ENCODE assay signal across 11 cellular contexts in the genomic region with DNA sequence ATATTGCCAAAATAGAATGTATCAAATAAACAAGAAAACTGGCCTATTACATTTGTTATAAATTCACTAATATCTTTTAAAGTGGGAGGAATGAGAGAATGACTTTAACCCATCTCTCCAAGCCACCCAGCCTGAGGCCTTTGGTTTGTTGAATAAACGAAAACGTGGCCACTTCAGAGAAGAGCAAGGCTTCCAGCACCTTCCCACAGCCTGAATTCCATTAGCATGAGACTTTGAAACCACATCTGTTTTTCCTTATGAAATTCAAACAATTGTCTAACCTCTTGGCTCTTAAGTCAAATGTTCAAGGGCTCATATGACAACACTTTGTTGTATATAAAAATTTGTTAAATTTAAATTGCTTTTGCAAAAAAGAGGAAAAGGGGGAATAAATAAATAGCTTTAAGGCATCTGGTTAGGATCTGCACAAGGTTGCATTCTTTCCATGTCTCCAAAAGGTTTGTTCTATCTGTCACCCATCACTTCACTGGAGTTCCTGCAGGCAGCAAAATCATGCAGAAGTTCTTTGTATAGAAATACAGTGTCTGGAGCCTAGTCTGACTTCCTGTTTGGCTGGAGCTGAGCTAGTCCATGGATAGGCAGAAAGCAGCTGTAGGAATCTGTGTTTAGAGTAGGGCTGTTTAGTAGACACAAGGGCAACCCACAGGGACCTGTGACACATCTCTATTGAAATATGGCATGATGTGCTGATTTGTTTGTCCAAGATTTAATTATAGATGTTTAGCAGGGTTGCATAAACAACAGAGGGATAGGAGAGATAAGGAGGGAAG.
DNase-seq lines count a peak whose midpoint lies in the region; FAIRE-seq and TF ChIP-seq lines count a peak whose summit lies in the region.
"Had no signal": no experiment of that assay in that cellular context is flagged by ENCODE, and none has a peak within 500 bp of the region (broad histone marks: within the 10 kb centered on the region; RNA-seq: fewer than 3 reads in every experiment).

No MANE protein-coding gene starts in this region.

- intact Hi-C loops in esophagus muscularis mucosa (cut with DNase I) (loop anchor here (2.0 to 10.0 kb wide), 2 partner anchors 53 to 509 kb away; no protein-coding TSS in a partner anchor), uterus (cut with DNase I; ENCODE audit: low total_unique reads) (no loop called here)

- DNase-seq in GDM1 (lab: John Stamatoyannopoulos, UW) (peak; percentile 8), RWPE1 (ENCODE audit: low spot score) (peak; percentile 17), esophagus muscularis mucosa (ENCODE audit: extremely low spot score) (no peak), frontal cortex (ENCODE audit: low spot score in 2 of 2) (no peak), NCI-H2227 (lab: John Stamatoyannopoulos, UW; ENCODE audit: unreplicated experiment) (no peak), NCI-H187 (lab: John Stamatoyannopoulos, UW) (no peak), uterus (no peak)
- DNase-seq: stimulated activated CD4-positive, alpha-beta T cell treated with anti-CD3 and anti-CD28 coated beads, Interleukin-4, amount 100 ng/mL, for 24 hours had no signal

- H3K9me3 ChIP-seq in esophagus muscularis mucosa: no peaks in the 10 kb centered on the region
- H3K9me3 ChIP-seq in uterus: no peaks in the 10 kb centered on the region
- H3K9me3 ChIP-seq: Peyer's patch had no signal

- TF ChIP-seq EP300 in esophagus muscularis mucosa (IDR thresholded peaks at IDR 0.05): no peak

- no peak overlapping the region for H3K9ac ChIP-seq in rectal smooth muscle tissue (ENCODE audit: low read length)

- POLR2A ChIA-PET in RWPE1 (lab: Yijun Ruan, JAX; ENCODE audit: low non-redundant PET): no interaction called here

- H3K27me3 ChIP-seq in esophagus muscularis mucosa (no peaks in the 10 kb centered on the region), rectal smooth muscle tissue (ENCODE audit: control insufficient read depth, insufficient read depth, low read length) (no peaks in the 10 kb centered on the region), uterus (no peaks in the 10 kb centered on the region)
- H3K27me3 ChIP-seq: Peyer's patch had no signal

- peaks cover 5 to 49% (median 46%) of the 10 kb centered on the region in 4 donors for H3K4me1 ChIP-seq in esophagus muscularis mucosa
- H3K4me1 ChIP-seq in rectal smooth muscle tissue (ENCODE audit: control insufficient read depth, insufficient read depth, low read length): peaks cover 19% of the 10 kb centered on the region
- H3K4me1 ChIP-seq in uterus: no peaks in the 10 kb centered on the region
- H3K4me1 ChIP-seq: Peyer's patch had no signal

- H3K36me3 ChIP-seq in esophagus muscularis mucosa: no peaks in the 10 kb centered on the region
- no peaks in the 10 kb centered on the region for H3K36me3 ChIP-seq in rectal smooth muscle tissue (ENCODE audit: control insufficient read depth, insufficient read depth, low read length)
- H3K36me3 ChIP-seq in uterus: no peaks in the 10 kb centered on the region
- H3K36me3 ChIP-seq: Peyer's patch had no signal

- no peak for TF ChIP-seq POLR2A in esophagus muscularis mucosa (IDR thresholded peaks at IDR 0.05; ENCODE audit: low read depth)
- no peak for TF ChIP-seq POLR2A in uterus (IDR thresholded peaks at IDR 0.05)

- FAIRE-seq in frontal cortex (lab: Jason Lieb, UNC): no peak
- FAIRE-seq: GM12892 had no signal

- TF ChIP-seq CTCF in RWPE1 (conservative IDR thresholded peaks at IDR 0.05; ENCODE audit: low read depth) (no peak), esophagus muscularis mucosa (IDR thresholded peaks at IDR 0.05) (no peak), uterus (IDR thresholded peaks at IDR 0.05) (no peak)

- WGBS in esophagus muscularis mucosa: 30% methylated on average over 2 of the region's 2 CpGs

- H3K4me3 ChIP-seq in esophagus muscularis mucosa: no peak overlapping the region
- no peak overlapping the region for H3K4me3 ChIP-seq in rectal smooth muscle tissue (ENCODE audit: low read length)
- no peak overlapping the region for H3K4me3 ChIP-seq in uterus
- H3K4me3 ChIP-seq: Peyer's patch had no signal

- CTCF ChIA-PET in RWPE1 (lab: Yijun Ruan, JAX): no interaction called here

- H3K27ac ChIP-seq in RWPE1: no peak overlapping the region
- H3K27ac ChIP-seq in esophagus muscularis mucosa (replicated peaks in 1 of 4): peak overlapping the region; percentile 41 to 76 (median 66)
- peak overlapping the region; percentile 40 for H3K27ac ChIP-seq in rectal smooth muscle tissue (ENCODE audit: low read depth, low read length)
- H3K27ac ChIP-seq in uterus: peak overlapping the region in 1 of 2 donors; percentile 4

Comparison
In these comparisons a context has a peak if more than half of its experiments do, and no peak if none do; other contexts are left out.
1. DNase-seq: peak in GDM1 (single experiment) and RWPE1 (single experiment); none in esophagus muscularis mucosa (single experiment), frontal cortex (0 of 2), NCI-H2227 (single experiment), NCI-H187 (0 of 2) and uterus (0 of 2).